Comparison of ENCODE assay signal across 1 cellular context in the genomic region with DNA sequence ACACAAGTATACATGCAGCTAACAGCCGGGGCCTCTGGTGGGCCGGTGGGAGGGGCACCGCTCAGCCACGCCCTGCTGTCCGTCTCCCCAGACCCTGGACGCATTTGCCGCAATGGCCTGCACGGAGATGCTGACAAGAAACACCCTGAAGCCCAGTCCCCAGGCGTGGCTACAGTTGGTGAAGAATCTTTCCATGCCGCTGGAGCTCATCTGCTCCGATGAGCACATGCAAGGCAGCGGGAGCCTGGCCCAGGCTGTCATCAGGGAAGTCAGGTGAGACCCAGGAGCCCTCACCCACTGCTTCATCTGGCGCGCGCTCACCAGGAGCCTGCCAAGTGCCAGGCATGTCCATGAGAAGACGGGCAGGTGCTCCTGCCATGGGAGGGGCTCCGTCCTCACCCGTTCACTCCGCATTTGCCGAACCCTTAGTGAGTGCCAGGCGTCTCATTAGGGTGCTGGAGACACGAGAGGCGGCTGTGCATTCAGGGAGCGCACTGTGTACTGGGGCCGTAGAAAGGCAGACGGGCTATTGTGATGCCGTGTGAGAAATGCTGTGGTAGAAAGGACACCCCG.
A peak's percentile ranks its signal among the peaks of the same experiment; 100 is the strongest.
TF ChIP-seq lines count a peak whose summit lies in the region.

No MANE protein-coding gene starts in this region.

TF ChIP-seq in HepG2, 621 proteins besides CTCF, POLR2A, EP300 and RAD21:
- TF ChIP-seq, protein P1, sequence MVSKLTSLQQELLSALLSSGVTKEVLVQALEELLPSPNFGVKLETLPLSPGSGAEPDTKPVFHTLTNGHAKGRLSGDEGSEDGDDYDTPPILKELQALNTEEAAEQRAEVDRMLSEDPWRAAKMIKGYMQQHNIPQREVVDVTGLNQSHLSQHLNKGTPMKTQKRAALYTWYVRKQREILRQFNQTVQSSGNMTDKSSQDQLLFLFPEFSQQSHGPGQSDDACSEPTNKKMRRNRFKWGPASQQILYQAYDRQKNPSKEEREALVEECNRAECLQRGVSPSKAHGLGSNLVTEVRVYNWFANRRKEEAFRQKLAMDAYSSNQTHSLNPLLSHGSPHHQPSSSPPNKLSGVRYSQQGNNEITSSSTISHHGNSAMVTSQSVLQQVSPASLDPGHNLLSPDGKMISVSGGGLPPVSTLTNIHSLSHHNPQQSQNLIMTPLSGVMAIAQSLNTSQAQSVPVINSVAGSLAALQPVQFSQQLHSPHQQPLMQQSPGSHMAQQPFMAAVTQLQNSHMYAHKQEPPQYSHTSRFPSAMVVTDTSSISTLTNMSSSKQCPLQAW (CRISPR knock-in tag; IDR thresholded peaks at IDR 0.05) = no peak
- TF ChIP-seq AGO2 (optimal IDR thresholded peaks at IDR 0.05; ENCODE audit: low read depth, low read length) = peak; percentile 75
